ENCODE assay signal across 21 cellular contexts in the genomic region with DNA sequence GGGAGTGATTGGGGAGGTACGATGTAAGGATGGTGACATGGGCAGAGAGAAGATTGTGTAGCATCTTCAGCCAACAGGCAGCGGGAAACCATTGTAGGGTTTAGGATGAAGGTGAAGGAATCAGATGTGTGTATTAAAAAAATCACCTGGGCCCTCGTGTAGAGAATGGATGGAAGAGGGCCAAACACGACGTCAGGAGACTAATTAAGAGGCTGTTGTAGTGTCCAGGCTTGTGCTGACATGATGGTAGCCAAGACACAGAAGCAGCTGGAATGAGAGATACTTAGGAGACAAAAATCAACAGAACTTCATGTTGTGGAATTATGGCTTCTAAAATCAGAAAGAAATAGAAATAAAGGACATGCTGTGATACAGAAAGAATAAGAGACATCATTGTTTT.
"Had no signal": no experiment of that assay in that cellular context is flagged by ENCODE, and none has a peak within 500 bp of the region (broad histone marks: within the 10 kb centered on the region; RNA-seq: fewer than 3 reads in every experiment).

No MANE protein-coding gene starts in this region.

- H3K9ac ChIP-seq: neural progenitor cell had no signal

- H3K4me2 ChIP-seq: neural progenitor cell had no signal

- H3K36me3 Mint-ChIP-seq: immature natural killer cell; natural killer cell treated with Interleukin-12 subunit alpha and Interleukin-12 subunit beta and Interleukin-15 and Interleukin-18, amount 100 ng/mL, for 72 hours; neural progenitor cell had no signal

- H2AFZ ChIP-seq: neural progenitor cell had no signal

- H3K27ac Mint-ChIP-seq: dendritic cell treated with granulocyte-macrophage colony-stimulating factor and Interleukin-4, amounts not matched to agents 40 ng/mL and 50 ng/mL, for 4 days; effector memory CD8-positive, alpha-beta T cell; immature natural killer cell; natural killer cell treated with Interleukin-12 subunit alpha and Interleukin-12 subunit beta and Interleukin-15 and Interleukin-18, amount 100 ng/mL, for 72 hours; neural progenitor cell; progenitor cell of endocrine pancreas had no signal

- H3K4me3 ChIP-seq: esophagus squamous epithelium, left ventricle myocardium inferior, lower lobe of right lung, neural progenitor cell, pancreas had no signal

- ATAC-seq: effector memory CD8-positive, alpha-beta T cell; left cardiac atrium; lower lobe of right lung; natural killer cell treated with Interleukin-12 subunit alpha and Interleukin-12 subunit beta and Interleukin-15 and Interleukin-18, amount 100 ng/mL, for 72 hours; pancreas; right cardiac atrium had no signal

- FAIRE-seq: kidney, pancreas, small intestine had no signal

- H3K27ac ChIP-seq: esophagus squamous epithelium, left ventricle myocardium inferior, lower lobe of right lung, neural progenitor cell, pancreas had no signal

- H3K27me3 Mint-ChIP-seq: dendritic cell treated with granulocyte-macrophage colony-stimulating factor and Interleukin-4, amounts not matched to agents 40 ng/mL and 50 ng/mL, for 4 days had no signal

- DNase-seq: effector memory CD8-positive, alpha-beta T cell; esophagus squamous epithelium; foreskin fibroblast; immature natural killer cell; kidney; left cardiac atrium; left ventricle myocardium inferior; lower lobe of right lung; mesenchymal stem cell; midbrain; nucleus accumbens; pancreas; right cardiac atrium; small intestine; stimulated activated CD4-positive, alpha-beta T cell treated with anti-CD3 and anti-CD28 coated beads, Interleukin-12 subunit alpha, Interleukin-12 subunit beta, amount 100 ng/mL, for 4 hours; stimulated activated naive CD4-positive, alpha-beta T cell treated with Interleukin-2 at 50 U/mL for 16 hours; trophoblast cell had no signal

- H3K27me3 ChIP-seq: esophagus squamous epithelium, neural progenitor cell, pancreas had no signal

- H3K9me3 Mint-ChIP-seq: effector memory CD8-positive, alpha-beta T cell; immature natural killer cell; neural progenitor cell had no signal

- H3K4me1 Mint-ChIP-seq: immature natural killer cell, neural progenitor cell had no signal

- H3K4me3 Mint-ChIP-seq: dendritic cell treated with granulocyte-macrophage colony-stimulating factor and Interleukin-4, amounts not matched to agents 40 ng/mL and 50 ng/mL, for 4 days; effector memory CD8-positive, alpha-beta T cell; immature natural killer cell; natural killer cell treated with Interleukin-12 subunit alpha and Interleukin-12 subunit beta and Interleukin-15 and Interleukin-18, amount 100 ng/mL, for 72 hours; neural progenitor cell had no signal

- H3K36me3 ChIP-seq: esophagus squamous epithelium, left ventricle myocardium inferior, lower lobe of right lung, neural progenitor cell, pancreas had no signal

- H3K4me1 ChIP-seq: esophagus squamous epithelium, lower lobe of right lung, neural progenitor cell, pancreas had no signal

- H3K9me3 ChIP-seq: esophagus squamous epithelium, left ventricle myocardium inferior, lower lobe of right lung, pancreas had no signal
